ENCODE assay signal across 1 cellular context in the genomic region with DNA sequence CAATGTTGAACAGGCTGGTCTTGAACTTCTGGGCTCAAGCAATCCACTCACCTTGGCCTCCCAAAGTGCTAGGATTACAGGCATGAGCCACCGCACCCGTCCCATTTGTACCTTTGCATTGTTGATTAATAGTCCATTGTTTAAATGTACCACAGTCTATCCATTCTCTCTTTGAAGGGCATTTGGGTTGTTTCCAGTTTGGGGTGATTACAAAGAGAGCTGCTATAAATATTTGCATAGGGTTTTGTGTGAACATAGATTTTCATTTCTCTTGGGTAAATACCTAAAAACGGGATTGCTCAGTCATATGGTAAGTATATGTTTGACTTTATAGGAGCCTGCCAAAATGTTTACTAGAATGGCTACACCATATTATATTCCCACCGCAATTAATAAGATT.
TF ChIP-seq lines count a peak whose summit lies in the region.

No MANE protein-coding gene starts in this region.

TF ChIP-seq in HepG2, 621 proteins besides CTCF, POLR2A, EP300 and RAD21 (continued from another document):
- TF ChIP-seq, protein P1, sequence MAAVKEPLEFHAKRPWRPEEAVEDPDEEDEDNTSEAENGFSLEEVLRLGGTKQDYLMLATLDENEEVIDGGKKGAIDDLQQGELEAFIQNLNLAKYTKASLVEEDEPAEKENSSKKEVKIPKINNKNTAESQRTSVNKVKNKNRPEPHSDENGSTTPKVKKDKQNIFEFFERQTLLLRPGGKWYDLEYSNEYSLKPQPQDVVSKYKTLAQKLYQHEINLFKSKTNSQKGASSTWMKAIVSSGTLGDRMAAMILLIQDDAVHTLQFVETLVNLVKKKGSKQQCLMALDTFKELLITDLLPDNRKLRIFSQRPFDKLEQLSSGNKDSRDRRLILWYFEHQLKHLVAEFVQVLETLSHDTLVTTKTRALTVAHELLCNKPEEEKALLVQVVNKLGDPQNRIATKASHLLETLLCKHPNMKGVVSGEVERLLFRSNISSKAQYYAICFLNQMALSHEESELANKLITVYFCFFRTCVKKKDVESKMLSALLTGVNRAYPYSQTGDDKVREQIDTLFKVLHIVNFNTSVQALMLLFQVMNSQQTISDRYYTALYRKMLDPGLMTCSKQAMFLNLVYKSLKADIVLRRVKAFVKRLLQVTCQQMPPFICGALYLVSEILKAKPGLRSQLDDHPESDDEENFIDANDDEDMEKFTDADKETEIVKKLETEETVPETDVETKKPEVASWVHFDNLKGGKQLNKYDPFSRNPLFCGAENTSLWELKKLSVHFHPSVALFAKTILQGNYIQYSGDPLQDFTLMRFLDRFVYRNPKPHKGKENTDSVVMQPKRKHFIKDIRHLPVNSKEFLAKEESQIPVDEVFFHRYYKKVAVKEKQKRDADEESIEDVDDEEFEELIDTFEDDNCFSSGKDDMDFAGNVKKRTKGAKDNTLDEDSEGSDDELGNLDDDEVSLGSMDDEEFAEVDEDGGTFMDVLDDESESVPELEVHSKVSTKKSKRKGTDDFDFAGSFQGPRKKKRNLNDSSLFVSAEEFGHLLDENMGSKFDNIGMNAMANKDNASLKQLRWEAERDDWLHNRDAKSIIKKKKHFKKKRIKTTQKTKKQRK (IDR thresholded peaks at IDR 0.05; ENCODE audit: low read length), result no peak
- TF ChIP-seq ZNF441 (CRISPR knock-in tag; IDR thresholded peaks at IDR 0.05; ENCODE audit: borderline replicate concordance), result no peak
- TF ChIP-seq SOX6 (IDR thresholded peaks at IDR 0.05), result no peak
- TF ChIP-seq SOX6 (CRISPR knock-in tag; IDR thresholded peaks at IDR 0.05), result peak; percentile 34; the same call in 1 of the 2 replicates
- TF ChIP-seq NFIC (IDR thresholded peaks at IDR 0.05; ENCODE audit: low read length), result no peak
- no peak for TF ChIP-seq SOX13 (IDR thresholded peaks at IDR 0.05)
- TF ChIP-seq SOX13 (CRISPR knock-in tag; conservative IDR thresholded peaks at IDR 0.05 in 1 of 2, IDR thresholded peaks at IDR 0.05 in 1 of 2), result peak in 1 of 2 experiments; percentile 71; a peak in 2 of 4 replicates
- TF ChIP-seq RARA (CRISPR knock-in tag; IDR thresholded peaks at IDR 0.05), result no peak
- no peak for TF ChIP-seq ZNF777 (CRISPR knock-in tag; IDR thresholded peaks at IDR 0.05)
- TF ChIP-seq MAZ (IDR thresholded peaks at IDR 0.05; ENCODE audit: borderline replicate concordance, low read depth, low read length), result no peak
- TF ChIP-seq MAZ (CRISPR knock-in tag; IDR thresholded peaks at IDR 0.05; ENCODE audit: low read depth), result no peak
- TF ChIP-seq NFE2L2 (IDR thresholded peaks at IDR 0.05; ENCODE audit: low read length), result no peak
- no peak for TF ChIP-seq HNF4A (CRISPR knock-in tag; IDR thresholded peaks at IDR 0.05)
- TF ChIP-seq ZMYM3 (CRISPR knock-in tag; IDR thresholded peaks at IDR 0.05), result no peak
- TF ChIP-seq SOX5 (CRISPR knock-in tag; IDR thresholded peaks at IDR 0.05; ENCODE audit: borderline replicate concordance), result peak; percentile 70
- TF ChIP-seq RNF2 (conservative IDR thresholded peaks at IDR 0.05; ENCODE audit: low read depth), result no peak
